Comparison of ENCODE assay signal across 16 cellular contexts in genomic region chr16:27973678-27974077, GRCh38.
DNase-seq lines count a peak whose midpoint lies in the region; ATAC-seq and TF ChIP-seq lines count a peak whose summit lies in the region.
"Had no signal": no experiment of that assay in that cellular context is flagged by ENCODE, and none has a peak within 500 bp of the region (broad histone marks: within the 10 kb centered on the region; RNA-seq: fewer than 3 reads in every experiment).

No MANE protein-coding gene starts in this region.

- peak; percentile 36 for DNase-seq in cardiac septum (ENCODE audit: low spot score)
- DNase-seq in heart right ventricle, result no peak
- DNase-seq in NB4 (ENCODE audit: low read depth), result peak; percentile 38
- DNase-seq in left kidney (ENCODE audit: low read depth, low spot score), result peak; percentile 38
- no peak for DNase-seq in activated T-cell treated with anti-CD3 and anti-CD28 coated beads, Interleukin-2, amount 50 U/mL, for 4 hours
- DNase-seq in stimulated activated naive CD8-positive, alpha-beta T cell treated with anti-CD3 and anti-CD28 coated beads, Interleukin-15, Interleukin-2, amounts not matched to agents 100 U/mL and 50 U/mL, for 24 hours, result no peak
- DNase-seq: caudate nucleus; GM23248; left ventricle myocardium inferior; MM.1S; SHP77 treated with DMSO at 0.1 percent for 48 hours; stimulated activated naive CD4-positive, alpha-beta T cell treated with Interleukin-2 at 50 U/mL for 16 hours had no signal

- H3K4me3 ChIP-seq in heart right ventricle (no peak overlapping the region), NB4 (ENCODE audit: low read depth, low read length) (no peak overlapping the region)
- H3K4me3 ChIP-seq: GM23248, left ventricle myocardium inferior had no signal

- no peaks in the 10 kb centered on the region for H3K9me3 Mint-ChIP-seq in activated T-cell treated with anti-CD3 and anti-CD28 coated beads, Interleukin-2, amount 50 U/mL, for 4 hours
- H3K9me3 Mint-ChIP-seq: activated T-helper 1 cell treated with anti-CD3 and anti-CD28 coated beads, Interleukin-12 subunit alpha, Interleukin-12 subunit beta, Interleukin-2, Interleukin-4 antibody, amounts not matched to agents 30 ng/mL and 10 ng/mL and 1 ng/mL, durations not matched to agents 14 hours and 24 hours and 36 hours had no signal

- no peak overlapping the region for H3K27ac ChIP-seq in heart right ventricle
- H3K27ac ChIP-seq: GM23248, left ventricle myocardium inferior had no signal

- H3K36me3 ChIP-seq in heart right ventricle, result no peaks in the 10 kb centered on the region
- H3K36me3 ChIP-seq: left ventricle myocardium inferior had no signal

- intact Hi-C loops in cardiac septum (cut with DNase I), result loop anchor here (2.0 to 10.0 kb wide), 3 partner anchors 89 to 329 kb away; partner anchors contain the start of gene GSG1L
- intact Hi-C loops in heart right ventricle (cut with DNase I), result loop anchor here in 8 of 10 donors (2.0 to 10.0 kb wide), 5 partner anchors 91 to 339 kb away; partner anchors contain the start of gene GSG1L (in 4 of the 8)

- ATAC-seq in heart right ventricle (no peak), GM21723 (IDR thresholded peaks at IDR 0.05; ENCODE audit: unreplicated experiment) (no peak), GM18517 (IDR thresholded peaks at IDR 0.05; ENCODE audit: unreplicated experiment) (no peak)
- ATAC-seq in activated T-cell treated with anti-CD3 and anti-CD28 coated beads, Interleukin-2, amount 50 U/mL, for 4 hours, result no peak
- ATAC-seq in stimulated activated naive CD8-positive, alpha-beta T cell treated with anti-CD3 and anti-CD28 coated beads, Interleukin-15, Interleukin-2, amounts not matched to agents 100 U/mL and 50 U/mL, for 24 hours, result no peak

- H3K4me1 ChIP-seq in heart right ventricle, result peaks cover 0 to 8% (median 3%) of the 10 kb centered on the region in 9 donors
- H3K4me1 ChIP-seq: Caco-2 had no signal

- H3K9me3 ChIP-seq in heart right ventricle, result peaks cover 0 to 16% (median 0%) of the 10 kb centered on the region in 11 donors

- peaks cover 0 to 13% (median 0%) of the 10 kb centered on the region in 7 donors for H3K27me3 ChIP-seq in heart right ventricle

- TF ChIP-seq CTCF in heart right ventricle (IDR thresholded peaks at IDR 0.05) (no peak), NB4 (IDR thresholded peaks at IDR 0.05; ENCODE audit: low read depth, low read length) (peak; percentile 27)

- no peak overlapping the region for H3K4me3 Mint-ChIP-seq in activated T-cell treated with anti-CD3 and anti-CD28 coated beads, Interleukin-2, amount 50 U/mL, for 4 hours
- H3K4me3 Mint-ChIP-seq: activated T-helper 1 cell treated with anti-CD3 and anti-CD28 coated beads, Interleukin-12 subunit alpha, Interleukin-12 subunit beta, Interleukin-2, Interleukin-4 antibody, amounts not matched to agents 30 ng/mL and 10 ng/mL and 1 ng/mL, durations not matched to agents 14 hours and 24 hours and 36 hours had no signal

- no peak for TF ChIP-seq POLR2A in NB4 (IDR thresholded peaks at IDR 0.05; ENCODE audit: extremely low read depth, insufficient read length)

- H3K4me1 Mint-ChIP-seq in activated T-cell treated with anti-CD3 and anti-CD28 coated beads, Interleukin-2, amount 50 U/mL, for 4 hours (ENCODE audit: low read depth), result peaks cover 1% of the 10 kb centered on the region

- H3K27me3 Mint-ChIP-seq in activated T-cell treated with anti-CD3 and anti-CD28 coated beads, Interleukin-2, amount 50 U/mL, for 4 hours (ENCODE audit: low read depth), result peaks cover 13% of the 10 kb centered on the region

- H3K36me3 Mint-ChIP-seq in activated T-cell treated with anti-CD3 and anti-CD28 coated beads, Interleukin-2, amount 50 U/mL, for 4 hours (ENCODE audit: insufficient read depth), result no peaks in the 10 kb centered on the region

- WGBS in heart right ventricle, 2 donors, result 61 to 65% methylated on average over 7 of the region's 7 CpGs

Comparison
In these comparisons a context has a peak if more than half of its experiments do, and no peak if none do; other contexts are left out.
1. DNase-seq: peak in cardiac septum (single experiment), NB4 (single experiment) and left kidney (single experiment); none in heart right ventricle (0 of 2), activated T-cell treated with anti-CD3 and anti-CD28 coated beads, Interleukin-2, amount 50 U/mL, for 4 hours (single experiment) and stimulated activated naive CD8-positive, alpha-beta T cell treated with anti-CD3 and anti-CD28 coated beads, Interleukin-15, Interleukin-2, amounts not matched to agents 100 U/mL and 50 U/mL, for 24 hours (single experiment).